ENCODE assay signal across 30 cellular contexts in the genomic region with DNA sequence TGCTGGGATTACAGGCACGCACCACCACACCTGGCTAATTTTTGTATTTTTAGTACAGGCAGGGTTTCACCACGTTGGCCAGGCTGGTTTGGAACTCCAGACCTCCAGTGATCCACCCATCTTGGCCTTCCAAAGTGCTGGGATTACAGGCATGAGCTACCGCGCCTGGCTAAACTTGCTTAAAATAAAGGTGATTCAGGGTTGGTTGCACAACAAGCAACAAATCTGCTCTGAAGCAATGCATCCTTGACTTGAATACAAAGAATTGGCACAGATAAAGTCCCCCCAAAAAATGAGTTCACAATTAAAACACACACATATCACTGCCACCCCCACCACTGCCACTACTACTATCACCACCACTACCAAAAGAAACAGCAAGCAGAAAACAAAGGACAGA.
"Had no signal": no experiment of that assay in that cellular context is flagged by ENCODE, and none has a peak within 500 bp of the region (broad histone marks: within the 10 kb centered on the region; RNA-seq: fewer than 3 reads in every experiment).

No MANE protein-coding gene starts in this region.

- H3K9ac ChIP-seq: neural progenitor cell had no signal

- H3K4me1 ChIP-seq: esophagus muscularis mucosa, neural progenitor cell, right lobe of liver, upper lobe of right lung had no signal

- H2AFZ ChIP-seq: neural progenitor cell had no signal

- H3K36me3 Mint-ChIP-seq: stimulated activated memory B cell treated with anti-CD40 and anti-IgM and Interleukin-4, amounts not matched to agents 10 μg/mL and 1 μg/mL and 100 μg/mL, for 72 hours had no signal

- H3K27ac ChIP-seq: brain microvascular endothelial cell, esophagus muscularis mucosa, heart left ventricle, neural progenitor cell, right lobe of liver, upper lobe of right lung had no signal

- H3K4me3 ChIP-seq: esophagus muscularis mucosa, heart left ventricle, neural progenitor cell, right lobe of liver, upper lobe of right lung had no signal

- H3K27me3 Mint-ChIP-seq: activated B cell treated with CpG ODN at 0.5 μM for 24 hours; activated naive CD8-positive, alpha-beta T cell; memory B cell; naive thymus-derived CD8-positive, alpha-beta T cell; stimulated activated memory B cell treated with anti-CD40 and anti-IgM and Interleukin-4, amounts not matched to agents 10 μg/mL and 1 μg/mL and 100 μg/mL, for 72 hours; stimulated activated naive CD8-positive, alpha-beta T cell treated with anti-CD3 and anti-CD28 coated beads, Interleukin-15, amount 100 ng/mL, for 72 hours had no signal

- H3K4me2 ChIP-seq: neural progenitor cell had no signal

- H3K27me3 ChIP-seq: brain microvascular endothelial cell, esophagus muscularis mucosa, heart left ventricle, neural progenitor cell, right lobe of liver, upper lobe of right lung had no signal

- FAIRE-seq: astrocyte, endothelial cell of umbilical vein had no signal

- H3K36me3 ChIP-seq: brain microvascular endothelial cell, right lobe of liver, upper lobe of right lung had no signal

- H3K9me3 Mint-ChIP-seq: activated B cell treated with CpG ODN at 0.5 μM for 24 hours; immature natural killer cell; memory B cell; naive thymus-derived CD8-positive, alpha-beta T cell; neural progenitor cell; stimulated activated memory B cell treated with anti-CD40 and anti-IgM and Interleukin-4, amounts not matched to agents 10 μg/mL and 1 μg/mL and 100 μg/mL, for 72 hours; stimulated activated naive CD8-positive, alpha-beta T cell treated with anti-CD3 and anti-CD28 coated beads, Interleukin-15, amount 100 ng/mL, for 72 hours; T-helper 2 cell treated with Interferon-gamma antibody and Interleukin-4, amounts not matched to agents 5 μg/mL and 100 μg/mL, for 36 hours had no signal

- H3K27ac Mint-ChIP-seq: activated B cell treated with CpG ODN at 0.5 μM for 24 hours; activated CD8-positive, alpha-beta T cell treated with anti-CD3 and anti-CD28 coated beads, Interleukin-2, amount 10 ng/mL, durations not matched to agents 7 days and 5 days; activated naive CD8-positive, alpha-beta T cell; immature natural killer cell; memory B cell; naive thymus-derived CD8-positive, alpha-beta T cell; neural progenitor cell; stimulated activated memory B cell treated with anti-CD40 and anti-IgM and Interleukin-4, amounts not matched to agents 10 μg/mL and 1 μg/mL and 100 μg/mL, for 72 hours; stimulated activated naive CD8-positive, alpha-beta T cell treated with anti-CD3 and anti-CD28 coated beads, Interleukin-15, amount 100 ng/mL, for 72 hours; T-helper 2 cell treated with Interferon-gamma antibody and Interleukin-4, amounts not matched to agents 5 μg/mL and 100 μg/mL, for 36 hours had no signal

- H3K9me3 ChIP-seq: esophagus muscularis mucosa, heart left ventricle, right lobe of liver, upper lobe of right lung had no signal

- DNase-seq: activated B cell treated with CpG ODN at 0.5 μM for 24 hours; activated CD4-positive, alpha-beta T cell treated with anti-CD3 and anti-CD28 coated beads, Interleukin-2, amount 50 U/mL, for 1 hour; activated CD8-positive, alpha-beta T cell treated with anti-CD3 and anti-CD28 coated beads, Interleukin-2, amount 10 ng/mL, durations not matched to agents 7 days and 5 days; activated effector memory CD4-positive, alpha-beta T cell treated with Interleukin-2 at 50 U/mL for 16 hours; activated naive CD4-positive, alpha-beta T cell treated with Interleukin-2 at 50 U/mL for 16 hours; brain microvascular endothelial cell; central memory CD4-positive, alpha-beta T cell; foreskin fibroblast; heart left ventricle; hypothalamus; immature natural killer cell; naive thymus-derived CD8-positive, alpha-beta T cell; occipital lobe; right lobe of liver; small intestine; stimulated activated CD4-positive, alpha-beta T cell treated with anti-CD3 and anti-CD28 coated beads, Interleukin-1b, Interleukin-23, amount 100 ng/mL, for 48 hours; stimulated activated CD4-positive, alpha-beta T cell treated with anti-CD3 and anti-CD28 coated beads, Interleukin-4, amount 100 ng/mL, for 4 hours; stimulated activated CD8-positive, alpha-beta memory T cell treated with anti-CD3 and anti-CD28 coated beads, Interleukin-4, amount 100 ng/mL, for 48 hours; stimulated activated naive CD8-positive, alpha-beta T cell treated with anti-CD3 and anti-CD28 coated beads, Interleukin-15, amount 100 ng/mL, for 72 hours; substantia nigra; T-helper 1 cell; upper lobe of right lung had no signal

- H3K4me1 Mint-ChIP-seq: activated B cell treated with CpG ODN at 0.5 μM for 24 hours; immature natural killer cell; memory B cell; neural progenitor cell; stimulated activated memory B cell treated with anti-CD40 and anti-IgM and Interleukin-4, amounts not matched to agents 10 μg/mL and 1 μg/mL and 100 μg/mL, for 72 hours; stimulated activated naive CD8-positive, alpha-beta T cell treated with anti-CD3 and anti-CD28 coated beads, Interleukin-15, amount 100 ng/mL, for 72 hours had no signal

- H3K4me3 Mint-ChIP-seq: activated B cell treated with CpG ODN at 0.5 μM for 24 hours; activated CD8-positive, alpha-beta T cell treated with anti-CD3 and anti-CD28 coated beads, Interleukin-2, amount 10 ng/mL, durations not matched to agents 7 days and 5 days; activated naive CD8-positive, alpha-beta T cell; immature natural killer cell; memory B cell; naive thymus-derived CD8-positive, alpha-beta T cell; neural progenitor cell; stimulated activated memory B cell treated with anti-CD40 and anti-IgM and Interleukin-4, amounts not matched to agents 10 μg/mL and 1 μg/mL and 100 μg/mL, for 72 hours; stimulated activated naive CD8-positive, alpha-beta T cell treated with anti-CD3 and anti-CD28 coated beads, Interleukin-15, amount 100 ng/mL, for 72 hours; T-helper 2 cell treated with Interferon-gamma antibody and Interleukin-4, amounts not matched to agents 5 μg/mL and 100 μg/mL, for 36 hours had no signal
